Comparison of ENCODE assay signal across 1 cellular context in the genomic region with DNA sequence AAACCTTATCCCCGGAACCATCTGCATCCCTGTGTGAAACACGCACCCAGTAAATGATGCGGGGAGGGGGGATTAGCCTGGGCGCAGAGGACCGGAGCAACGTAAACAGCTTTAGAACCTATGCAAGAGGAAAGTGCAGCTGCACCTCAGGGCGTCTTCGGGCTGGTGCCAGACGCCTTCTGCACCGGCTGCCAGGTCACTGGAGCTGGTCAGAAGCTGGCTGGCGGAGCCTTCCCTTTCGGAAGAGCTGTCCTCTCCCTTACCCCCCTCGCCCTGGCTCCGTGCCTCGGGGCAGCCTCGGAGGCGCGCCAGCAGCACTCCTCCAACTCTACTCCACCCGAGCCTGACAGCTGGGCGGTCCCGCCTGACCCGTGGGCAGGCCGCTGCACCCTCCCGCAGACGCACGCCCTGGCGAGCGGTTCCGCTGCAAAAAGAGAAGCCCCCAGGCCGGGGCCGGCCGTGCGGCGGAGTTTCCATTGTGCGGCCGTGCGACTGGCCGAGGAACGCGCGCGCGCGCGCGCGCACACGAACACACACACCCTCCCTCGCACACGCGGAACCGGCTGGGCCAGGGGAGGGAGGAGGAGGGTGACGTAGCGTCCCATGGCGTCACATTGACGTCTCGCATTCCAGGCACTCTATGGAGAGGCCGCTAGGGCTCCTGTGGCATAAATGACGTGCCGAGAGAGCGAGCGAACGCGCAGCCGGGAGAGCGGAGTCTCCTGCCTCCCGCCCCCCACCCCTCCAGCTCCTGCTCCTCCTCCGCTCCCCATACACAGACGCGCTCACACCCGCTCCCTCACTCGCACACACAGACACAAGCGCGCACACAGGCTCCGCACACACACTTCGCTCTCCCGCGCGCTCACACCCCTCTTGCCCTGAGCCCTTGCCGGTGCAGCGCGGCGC.
TF ChIP-seq lines count a peak whose summit lies in the region.

TSS of gene NR4A3 (plus strand) at position 699 of the 909 bp plus-strand sequence. CDS start 6,158 bp downstream, outside the sequence.

TF ChIP-seq in HepG2, 621 proteins besides CTCF, POLR2A, EP300 and RAD21 (continued from another document):
- TF ChIP-seq, protein P1, sequence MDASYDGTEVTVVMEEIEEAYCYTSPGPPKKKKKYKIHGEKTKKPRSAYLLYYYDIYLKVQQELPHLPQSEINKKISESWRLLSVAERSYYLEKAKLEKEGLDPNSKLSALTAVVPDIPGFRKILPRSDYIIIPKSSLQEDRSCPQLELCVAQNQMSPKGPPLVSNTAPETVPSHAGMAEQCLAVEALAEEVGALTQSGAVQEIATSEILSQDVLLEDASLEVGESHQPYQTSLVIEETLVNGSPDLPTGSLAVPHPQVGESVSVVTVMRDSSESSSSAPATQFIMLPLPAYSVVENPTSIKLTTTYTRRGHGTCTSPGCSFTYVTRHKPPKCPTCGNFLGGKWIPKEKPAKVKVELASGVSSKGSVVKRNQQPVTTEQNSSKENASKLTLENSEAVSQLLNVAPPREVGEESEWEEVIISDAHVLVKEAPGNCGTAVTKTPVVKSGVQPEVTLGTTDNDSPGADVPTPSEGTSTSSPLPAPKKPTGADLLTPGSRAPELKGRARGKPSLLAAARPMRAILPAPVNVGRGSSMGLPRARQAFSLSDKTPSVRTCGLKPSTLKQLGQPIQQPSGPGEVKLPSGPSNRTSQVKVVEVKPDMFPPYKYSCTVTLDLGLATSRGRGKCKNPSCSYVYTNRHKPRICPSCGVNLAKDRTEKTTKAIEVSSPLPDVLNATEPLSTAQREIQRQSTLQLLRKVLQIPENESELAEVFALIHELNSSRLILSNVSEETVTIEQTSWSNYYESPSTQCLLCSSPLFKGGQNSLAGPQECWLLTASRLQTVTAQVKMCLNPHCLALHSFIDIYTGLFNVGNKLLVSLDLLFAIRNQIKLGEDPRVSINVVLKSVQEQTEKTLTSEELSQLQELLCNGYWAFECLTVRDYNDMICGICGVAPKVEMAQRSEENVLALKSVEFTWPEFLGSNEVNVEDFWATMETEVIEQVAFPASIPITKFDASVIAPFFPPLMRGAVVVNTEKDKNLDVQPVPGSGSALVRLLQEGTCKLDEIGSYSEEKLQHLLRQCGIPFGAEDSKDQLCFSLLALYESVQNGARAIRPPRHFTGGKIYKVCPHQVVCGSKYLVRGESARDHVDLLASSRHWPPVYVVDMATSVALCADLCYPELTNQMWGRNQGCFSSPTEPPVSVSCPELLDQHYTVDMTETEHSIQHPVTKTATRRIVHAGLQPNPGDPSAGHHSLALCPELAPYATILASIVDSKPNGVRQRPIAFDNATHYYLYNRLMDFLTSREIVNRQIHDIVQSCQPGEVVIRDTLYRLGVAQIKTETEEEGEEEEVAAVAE (CRISPR knock-in tag; IDR thresholded peaks at IDR 0.05; ENCODE audit: borderline replicate concordance), result 0 out of 2 replicates have a peak, but pooled peaks have one; percentile 26
- no peak for TF ChIP-seq NONO (IDR thresholded peaks at IDR 0.05)
- 0 out of 2 replicates have a peak, but pooled peaks have one; percentile 10 for TF ChIP-seq NONO (CRISPR knock-in tag; conservative IDR thresholded peaks at IDR 0.05)
- TF ChIP-seq ELF3 (CRISPR knock-in tag; IDR thresholded peaks at IDR 0.05), result peak; percentile 22; the same call in 1 of the 2 replicates
- TF ChIP-seq, protein P2, sequence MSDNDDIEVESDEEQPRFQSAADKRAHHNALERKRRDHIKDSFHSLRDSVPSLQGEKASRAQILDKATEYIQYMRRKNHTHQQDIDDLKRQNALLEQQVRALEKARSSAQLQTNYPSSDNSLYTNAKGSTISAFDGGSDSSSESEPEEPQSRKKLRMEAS (IDR thresholded peaks at IDR 0.05), result peak; percentile 37
- TF ChIP-seq CEBPB (IDR thresholded peaks at IDR 0.05; ENCODE audit: borderline replicate concordance, low read depth, low read length), result no peak
- TF ChIP-seq SKI (IDR thresholded peaks at IDR 0.05; ENCODE audit: partially characterized antibody), result peak; percentile 7
- TF ChIP-seq ZNF225 (CRISPR knock-in tag; IDR thresholded peaks at IDR 0.05), result 0 out of 2 replicates have a peak, but pooled peaks have one; percentile 60
- 0 out of 2 replicates have a peak, but pooled peaks have one; percentile 30 for TF ChIP-seq ZNF547 (CRISPR knock-in tag; IDR thresholded peaks at IDR 0.05)
